8 cellular contexts compared by ENCODE assay signal in genomic region chr21:43611598-43612369, GRCh38. TPM values are rescaled to one million over a fixed set of nuclear protein-coding genes. Genes with fewer than 3 reads are reported as not detected.
DNase-seq lines count a peak whose midpoint lies in the region; ATAC-seq and TF ChIP-seq lines count a peak whose summit lies in the region.

No MANE protein-coding gene starts in this region.

- 45% methylated on average over 8 of the region's 8 CpGs for WGBS in liver

- no peaks in the 10 kb centered on the region for H4K20me1 ChIP-seq in OCI-LY3 (ENCODE audit: insufficient read depth, low read length)

- no peaks in the 10 kb centered on the region for H3K36me3 ChIP-seq in OCI-LY3 (replicated peaks; ENCODE audit: low read depth, low read length)
- H3K36me3 ChIP-seq in liver (ENCODE audit: control insufficient read depth in 4 of 4, insufficient read depth in 3 of 4, low read depth in 1 of 4, low read length in 3 of 4), result no peaks in the 10 kb centered on the region
- H3K36me3 ChIP-seq in upper lobe of right lung, result no peaks in the 10 kb centered on the region

- DNase-seq in AML-193 (lab: John Stamatoyannopoulos, UW) (peak; percentile 16 to 18), GM20000 (ENCODE audit: low spot score) (peak; percentile 70), choroid plexus epithelial cell (ENCODE audit: low read depth) (peak; percentile 89), upper lobe of right lung (peak; percentile 84), T1000 (lab: John Stamatoyannopoulos, UW) (no peak)

- H3K9me3 ChIP-seq in OCI-LY3 (ENCODE audit: insufficient read depth, low read length) (no peaks in the 10 kb centered on the region), liver (ENCODE audit: control insufficient read depth in 4 of 4, low read length in 3 of 4) (no peaks in the 10 kb centered on the region), upper lobe of right lung (no peaks in the 10 kb centered on the region)

- ATAC-seq in upper lobe of right lung, result peak; percentile 90
- ATAC-seq in GM21447 (IDR thresholded peaks at IDR 0.05; ENCODE audit: unreplicated experiment), result no peak

- H3K27me3 ChIP-seq in OCI-LY3 (ENCODE audit: low read depth, low read length) (no peaks in the 10 kb centered on the region), liver (ENCODE audit: control insufficient read depth in 4 of 4, insufficient read depth in 4 of 4, low read length in 3 of 4) (no peaks in the 10 kb centered on the region), upper lobe of right lung (no peaks in the 10 kb centered on the region)

- H3K4me2 ChIP-seq in OCI-LY3 (ENCODE audit: low read length), result peak overlapping the region; percentile 20

- H3K27ac ChIP-seq in OCI-LY3 (ENCODE audit: low read length) (no peak overlapping the region), liver (ENCODE audit: low read depth in 1 of 2, low read length in 2 of 2) (peak overlapping the region in 1 of 2 donors; percentile 31), upper lobe of right lung (no peak overlapping the region)

- TF ChIP-seq CTCF in GM20000 (IDR thresholded peaks at IDR 0.05; ENCODE audit: extremely low read depth, missing control alignments) (peak; percentile 49), OCI-LY3 (IDR thresholded peaks at IDR 0.05; ENCODE audit: low read depth, low read length) (peak; percentile 66), choroid plexus epithelial cell (conservative IDR thresholded peaks at IDR 0.05; ENCODE audit: low read depth, low read length) (peak; percentile 95), liver (IDR thresholded peaks at IDR 0.05; ENCODE audit: low read depth, low read length, missing input control) (peak; percentile 69), upper lobe of right lung (IDR thresholded peaks at IDR 0.05) (peak; percentile 68)

- H3K9ac ChIP-seq in OCI-LY3 (ENCODE audit: low read length), result no peak overlapping the region
- peak overlapping the region; percentile 5 to 34 for H3K9ac ChIP-seq in liver (ENCODE audit: low read depth in 1 of 2, low read length in 2 of 2)

- peaks cover 16% of the 10 kb centered on the region for H3K4me1 ChIP-seq in OCI-LY3 (ENCODE audit: low read length)
- peaks cover 0 to 8% (median 2%) of the 10 kb centered on the region in 4 donors for H3K4me1 ChIP-seq in liver (ENCODE audit: control insufficient read depth in 4 of 4, insufficient read depth in 4 of 4, low read length in 3 of 4)
- H3K4me1 ChIP-seq in upper lobe of right lung, result peaks cover 11% of the 10 kb centered on the region

- H3K4me3 ChIP-seq in OCI-LY3 (ENCODE audit: low read length) (no peak overlapping the region), choroid plexus epithelial cell (ENCODE audit: low read depth, low read length) (no peak overlapping the region), liver (ENCODE audit: low read depth in 1 of 3, low read length in 3 of 3) (no peak overlapping the region), upper lobe of right lung (no peak overlapping the region)

- intact Hi-C loops in upper lobe of right lung (cut with DNase I), result no loop called here

- H2AFZ ChIP-seq in OCI-LY3 (ENCODE audit: low read depth, low read length), result no peak overlapping the region

- H3K79me2 ChIP-seq in OCI-LY3 (ENCODE audit: low read length), result no peaks in the 10 kb centered on the region

- peak; percentile 79 to 88 for TF ChIP-seq RAD21 in liver (IDR thresholded peaks at IDR 0.05)

TF ChIP-seq in liver, 16 proteins besides CTCF, POLR2A, EP300 and RAD21:
- no peak for TF ChIP-seq JUND (IDR thresholded peaks at IDR 0.05)
- no peak for TF ChIP-seq ZBTB33 (IDR thresholded peaks at IDR 0.05)
- TF ChIP-seq REST (IDR thresholded peaks at IDR 0.05), result peak; percentile 32
- TF ChIP-seq FOXA1 (IDR thresholded peaks at IDR 0.05), result no peak
- no peak for TF ChIP-seq GABPA (IDR thresholded peaks at IDR 0.05 in 1 of 2, conservative IDR thresholded peaks at IDR 0.05 in 1 of 2)
- no peak for TF ChIP-seq ATF3 (IDR thresholded peaks at IDR 0.05)
- peak; percentile 39 to 56 for TF ChIP-seq HNF4A (conservative IDR thresholded peaks at IDR 0.05)
- TF ChIP-seq RXRA (IDR thresholded peaks at IDR 0.05), result peak; percentile 30 to 53
- TF ChIP-seq SP1 (IDR thresholded peaks at IDR 0.05), result peak; percentile 45
- no peak for TF ChIP-seq MAX (IDR thresholded peaks at IDR 0.05)
- TF ChIP-seq HNF4G (IDR thresholded peaks at IDR 0.05), result peak; percentile 13
- TF ChIP-seq NR2F2 (IDR thresholded peaks at IDR 0.05), result peak; percentile 33
- no peak for TF ChIP-seq FOXA2 (IDR thresholded peaks at IDR 0.05)
- TF ChIP-seq TAF1 (conservative IDR thresholded peaks at IDR 0.05), result no peak

RNA-seq across cellular contexts. Expression of gene HSF2BP, which starts 47.5 kb away (rescaled TPM):
- total RNA-seq in liver (under 1 TPM; 0.14 to 0.33 TPM), upper lobe of right lung (0.41 TPM)
- polyA plus RNA-seq in liver, result under 1 TPM in 1 of 2 donors, not detected in 1; 0.16 TPM

RNA-seq across cellular contexts. Expression of gene RRP1B, which starts 47.6 kb away (rescaled TPM):
- total RNA-seq in liver (10 to 100 TPM in 1 of 2 donors, 1 to 10 TPM in 1; 9.2 to 12.6 TPM), upper lobe of right lung (18.4 TPM)
- polyA plus RNA-seq in liver, result 1 to 10 TPM; 7.3 to 7.6 TPM
